In the genomic region with DNA sequence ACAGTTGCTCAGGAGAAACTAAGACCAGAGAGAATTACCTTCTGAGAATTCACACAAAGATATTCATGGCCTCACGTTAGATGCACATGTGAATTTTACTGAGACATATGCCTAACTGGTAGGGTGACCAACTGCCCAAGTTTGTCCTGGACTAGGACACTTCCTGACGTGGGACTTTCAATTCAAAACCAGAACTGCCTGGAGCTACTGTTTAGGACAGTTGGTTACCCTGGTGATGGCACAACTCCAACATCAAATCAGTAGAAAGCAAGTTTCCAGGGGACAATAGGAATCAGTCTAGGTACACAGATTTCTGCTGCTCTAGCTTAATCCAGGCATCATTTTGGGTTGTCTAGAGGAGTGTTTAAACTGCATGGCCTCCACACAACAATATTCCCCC, we compare ENCODE assay signal across 26 cellular contexts.
A peak's percentile ranks its signal among the peaks of the same experiment; 100 is the strongest.
DNase-seq lines count a peak whose midpoint lies in the region; ATAC-seq and FAIRE-seq lines count a peak whose summit lies in the region.
"Had no signal": no experiment of that assay in that cellular context is flagged by ENCODE, and none has a peak within 500 bp of the region (broad histone marks: within the 10 kb centered on the region; RNA-seq: fewer than 3 reads in every experiment).

No MANE protein-coding gene starts in this region.

- H3K9me3 Mint-ChIP-seq in activated naive CD8-positive, alpha-beta T cell treated with anti-CD3 and anti-CD28 coated beads, Interleukin-2, amount 50 U/mL, for 24 hours = no peaks in the 10 kb centered on the region
- H3K9me3 Mint-ChIP-seq in naive thymus-derived CD4-positive, alpha-beta T cell = no peaks in the 10 kb centered on the region
- H3K9me3 Mint-ChIP-seq: CD14-positive monocyte had no signal

- peak overlapping the region; percentile 95 for H2AK5ac ChIP-seq in mesenchymal stem cell (ENCODE audit: low read length, severe bottlenecking)

- H3K27ac ChIP-seq in mesenchymal stem cell (ENCODE audit: low read length, poor library complexity, severe bottlenecking) = no peak overlapping the region
- no peak overlapping the region for H3K27ac ChIP-seq in naive thymus-derived CD4-positive, alpha-beta T cell (ENCODE audit: low read depth, low read length)
- H3K27ac ChIP-seq: A549 had no signal

- H3K4me1 Mint-ChIP-seq in activated naive CD8-positive, alpha-beta T cell treated with anti-CD3 and anti-CD28 coated beads, Interleukin-2, amount 50 U/mL, for 24 hours = no peaks in the 10 kb centered on the region
- no peaks in the 10 kb centered on the region for H3K4me1 Mint-ChIP-seq in naive thymus-derived CD4-positive, alpha-beta T cell
- H3K4me1 Mint-ChIP-seq: B cell, CD14-positive monocyte had no signal

- CTCF ChIA-PET in naive thymus-derived CD4-positive, alpha-beta T cell (lab: Charles Lee) = no interaction called here

- intact Hi-C loops in naive thymus-derived CD4-positive, alpha-beta T cell (cut with micrococcal nuclease) = no loop called here

- no peak overlapping the region for H3K14ac ChIP-seq in mesenchymal stem cell (ENCODE audit: low read length in 2 of 2)

- H3K9ac ChIP-seq in mesenchymal stem cell (ENCODE audit: low read length) = no peak overlapping the region

- H3K4me2 ChIP-seq in mesenchymal stem cell (ENCODE audit: low read length, poor library complexity, severe bottlenecking) = no peak overlapping the region
- H3K4me2 ChIP-seq: A549 had no signal

- no peak overlapping the region for H3K27ac Mint-ChIP-seq in activated naive CD8-positive, alpha-beta T cell treated with anti-CD3 and anti-CD28 coated beads, Interleukin-2, amount 50 U/mL, for 24 hours
- no peak overlapping the region for H3K27ac Mint-ChIP-seq in naive thymus-derived CD4-positive, alpha-beta T cell
- H3K27ac Mint-ChIP-seq: B cell, CD14-positive monocyte had no signal

- POLR2A ChIA-PET in naive thymus-derived CD4-positive, alpha-beta T cell (lab: Charles Lee) = no interaction called here

- peak overlapping the region in 1 of 2 experiments; percentile 21 for H3K18ac ChIP-seq in mesenchymal stem cell (ENCODE audit: low read depth in 1 of 2, low read length in 2 of 2)

- H4K91ac ChIP-seq in mesenchymal stem cell (ENCODE audit: low read length) = no peak overlapping the region

- no peaks in the 10 kb centered on the region for H3K36me3 ChIP-seq in mesenchymal stem cell (ENCODE audit: control insufficient read depth in 1 of 2, insufficient read depth in 2 of 2, low read depth in 1 of 2, low read length in 2 of 2)
- H3K36me3 ChIP-seq in naive thymus-derived CD4-positive, alpha-beta T cell (ENCODE audit: control insufficient read depth in 2 of 3, insufficient read depth in 3 of 3, low read length in 3 of 3) = no peaks in the 10 kb centered on the region

- no peak for FAIRE-seq in RCC 7860 (lab: Jason Lieb, UNC)
- FAIRE-seq: A549, G401.6, GM12892, H1 had no signal

- no peak overlapping the region for H4K8ac ChIP-seq in mesenchymal stem cell (ENCODE audit: low read length)

- no peak overlapping the region for H2BK12ac ChIP-seq in mesenchymal stem cell (ENCODE audit: low read length in 2 of 2)

- H2BK5ac ChIP-seq in mesenchymal stem cell (ENCODE audit: low read depth, low read length, poor library complexity, severe bottlenecking) = no peak overlapping the region

- H2AFZ ChIP-seq in mesenchymal stem cell (ENCODE audit: low read depth, low read length) = no peak overlapping the region

- no peak overlapping the region for H2BK120ac ChIP-seq in mesenchymal stem cell (ENCODE audit: low read depth, low read length)

- H3K23ac ChIP-seq in mesenchymal stem cell (ENCODE audit: low read length in 2 of 2) = no peak overlapping the region

- peaks cover 2% of the 10 kb centered on the region for H3K4me1 ChIP-seq in mesenchymal stem cell (ENCODE audit: control insufficient read depth, insufficient read depth, low read depth, low read length)
- H3K4me1 ChIP-seq in naive thymus-derived CD4-positive, alpha-beta T cell (ENCODE audit: control insufficient read depth in 2 of 2, insufficient read depth in 2 of 2, low read length in 2 of 2) = no peaks in the 10 kb centered on the region

- H3K4me3 Mint-ChIP-seq in activated naive CD8-positive, alpha-beta T cell treated with anti-CD3 and anti-CD28 coated beads, Interleukin-2, amount 50 U/mL, for 24 hours = no peak overlapping the region
- H3K4me3 Mint-ChIP-seq in naive thymus-derived CD4-positive, alpha-beta T cell = no peak overlapping the region
- H3K4me3 Mint-ChIP-seq: B cell, CD14-positive monocyte had no signal

- no peak for ATAC-seq in GM21423 (IDR thresholded peaks at IDR 0.05; ENCODE audit: unreplicated experiment)
- no peak for ATAC-seq in activated naive CD8-positive, alpha-beta T cell treated with anti-CD3 and anti-CD28 coated beads, Interleukin-2, amount 50 U/mL, for 24 hours
- ATAC-seq in naive thymus-derived CD4-positive, alpha-beta T cell = no peak
- ATAC-seq: A549, HCT116 had no signal

- no peaks in the 10 kb centered on the region for H3K9me3 ChIP-seq in mesenchymal stem cell (ENCODE audit: control insufficient read depth, low read length)
- no peaks in the 10 kb centered on the region for H3K9me3 ChIP-seq in naive thymus-derived CD4-positive, alpha-beta T cell (ENCODE audit: control insufficient read depth in 2 of 3, low read length in 3 of 3)
- H3K9me3 ChIP-seq: A549 had no signal

- H2BK15ac ChIP-seq in mesenchymal stem cell (ENCODE audit: low read depth, poor library complexity, severe bottlenecking) = no peak overlapping the region

- H3K36me3 Mint-ChIP-seq in activated naive CD8-positive, alpha-beta T cell treated with anti-CD3 and anti-CD28 coated beads, Interleukin-2, amount 50 U/mL, for 24 hours (ENCODE audit: low read depth) = no peaks in the 10 kb centered on the region
- no peaks in the 10 kb centered on the region for H3K36me3 Mint-ChIP-seq in naive thymus-derived CD4-positive, alpha-beta T cell
- H3K36me3 Mint-ChIP-seq: CD14-positive monocyte had no signal

- H3K4me3 ChIP-seq in mesenchymal stem cell (ENCODE audit: insufficient read depth in 1 of 2, low read depth in 1 of 2, low read length in 2 of 2) = no peak overlapping the region
- H3K4me3 ChIP-seq in naive thymus-derived CD4-positive, alpha-beta T cell (ENCODE audit: low read length) = no peak overlapping the region
- H3K4me3 ChIP-seq: A549 had no signal

- WGBS in mesenchymal stem cell = 87% methylated on average over 2 of the region's 2 CpGs

- H3K4ac ChIP-seq in mesenchymal stem cell (ENCODE audit: low read depth in 1 of 2, low read length in 2 of 2) = no peak overlapping the region

- DNase-seq in ELF-1 (ENCODE audit: low read depth, low spot score) (peak; percentile 21), NCI-H748 (lab: John Stamatoyannopoulos, UW; ENCODE audit: unreplicated experiment) (peak; percentile 73), RPMI7951 (ENCODE audit: low read depth) (peak; percentile 6), mesenchymal stem cell (no peak), RCC 7860 (ENCODE audit: low spot score) (no peak)
- no peak for DNase-seq in activated naive CD8-positive, alpha-beta T cell treated with anti-CD3 and anti-CD28 coated beads, Interleukin-2, amount 50 U/mL, for 24 hours
- no peak for DNase-seq in naive thymus-derived CD4-positive, alpha-beta T cell
- DNase-seq: COR-L47, DMS 273 treated with DMSO at 0.1 percent for 48 hours, KBM-7, NCI-H1092, NCI-H1436 treated with DMSO at 0.1 percent for 48 hours, NCI-H1930, NCI-H2171, NCI-H345, NCI-H524 treated with DMSO at 0.1 percent for 48 hours, RPMI8226, SHP77 had no signal

- peaks cover 1% of the 10 kb centered on the region for H3K27me3 Mint-ChIP-seq in activated naive CD8-positive, alpha-beta T cell treated with anti-CD3 and anti-CD28 coated beads, Interleukin-2, amount 50 U/mL, for 24 hours
- H3K27me3 Mint-ChIP-seq in naive thymus-derived CD4-positive, alpha-beta T cell = peaks cover 0 to 14% (median 4%) of the 10 kb centered on the region in 5 donors

- H3K27me3 ChIP-seq in mesenchymal stem cell (ENCODE audit: control insufficient read depth in 1 of 2, insufficient read depth in 1 of 2, low read length in 2 of 2) = no peaks in the 10 kb centered on the region
- H3K27me3 ChIP-seq in naive thymus-derived CD4-positive, alpha-beta T cell (ENCODE audit: control insufficient read depth in 2 of 2, insufficient read depth in 2 of 2, low read length in 2 of 2) = no peaks in the 10 kb centered on the region

- no peaks in the 10 kb centered on the region for H3K79me1 ChIP-seq in mesenchymal stem cell (replicated peaks; ENCODE audit: low read length, poor library complexity, severe bottlenecking)

Comparison
In these comparisons a context has a peak if more than half of its experiments do, and no peak if none do; other contexts are left out.
1. DNase-seq: peak in ELF-1 (single experiment), NCI-H748 (single experiment) and RPMI7951 (single experiment); none in mesenchymal stem cell (single experiment), activated naive CD8-positive, alpha-beta T cell treated with anti-CD3 and anti-CD28 coated beads, Interleukin-2, amount 50 U/mL, for 24 hours (single experiment), naive thymus-derived CD4-positive, alpha-beta T cell (0 of 9) and RCC 7860 (single experiment).